In the genomic region with DNA sequence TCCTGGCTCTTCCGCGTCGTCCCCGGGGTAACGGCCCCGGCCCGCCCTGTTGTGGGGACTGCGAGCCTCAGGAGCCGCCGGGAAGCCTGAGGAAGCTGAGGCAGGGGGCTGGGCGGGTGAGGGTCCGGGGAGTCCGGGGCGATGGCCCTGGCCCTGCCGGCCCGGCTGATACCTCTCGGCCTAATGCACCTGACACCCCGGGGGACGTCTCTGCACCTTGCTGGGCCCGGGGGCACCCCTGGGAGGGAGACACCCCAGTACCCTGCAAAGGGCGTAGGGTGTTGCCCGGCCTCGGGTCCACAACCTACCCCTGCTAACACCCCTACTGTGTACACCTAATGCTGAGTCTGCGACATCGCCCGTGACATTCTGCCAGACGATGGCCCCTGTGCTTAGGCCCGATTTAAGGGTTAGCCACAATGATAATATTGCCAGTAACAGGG, we compare ENCODE assay signal across 8 cellular contexts. TPM values are rescaled to one million over a fixed set of nuclear protein-coding genes. Genes with fewer than 3 reads are reported as not detected.
DNase-seq lines count a peak whose midpoint lies in the region; ATAC-seq lines count a peak whose summit lies in the region.

No MANE protein-coding gene starts in this region.

- H3K27ac Mint-ChIP-seq in activated T-helper 1 cell treated with anti-CD3 and anti-CD28 coated beads, Interleukin-12 subunit alpha, Interleukin-12 subunit beta, Interleukin-2, Interleukin-4 antibody, amounts not matched to agents 30 ng/mL and 10 ng/mL and 1 ng/mL, durations not matched to agents 14 hours and 24 hours and 36 hours: peak overlapping the region; percentile 66

- H3K27me3 ChIP-seq in iPS-20b (ENCODE audit: insufficient read depth, low read length): no peaks in the 10 kb centered on the region
- no peaks in the 10 kb centered on the region for H3K27me3 ChIP-seq in subcutaneous abdominal adipose tissue (ENCODE audit: control insufficient read depth in 5 of 5, insufficient read depth in 4 of 5, low read length in 5 of 5)

- H3K4me1 Mint-ChIP-seq in activated T-helper 1 cell treated with anti-CD3 and anti-CD28 coated beads, Interleukin-12 subunit alpha, Interleukin-12 subunit beta, Interleukin-2, Interleukin-4 antibody, amounts not matched to agents 30 ng/mL and 10 ng/mL and 1 ng/mL, durations not matched to agents 14 hours and 24 hours and 36 hours (ENCODE audit: low read depth): peaks cover 10% of the 10 kb centered on the region

- ATAC-seq in GM18873 (IDR thresholded peaks at IDR 0.05; ENCODE audit: low FRiP score, unreplicated experiment): peak; percentile 10
- peak; percentile 17 for ATAC-seq in HG02970 (IDR thresholded peaks at IDR 0.05; ENCODE audit: low FRiP score, unreplicated experiment)

- intact Hi-C loops in activated T-helper 1 cell treated with anti-CD3 and anti-CD28 coated beads, Interleukin-12 subunit alpha, Interleukin-12 subunit beta, Interleukin-2, Interleukin-4 antibody, amounts not matched to agents 30 ng/mL and 10 ng/mL and 1 ng/mL, durations not matched to agents 14 hours and 24 hours and 36 hours (cut with micrococcal nuclease): loop anchor here (1.0 to 2.0 kb wide), 8 partner anchors 8 to 695 kb away; a partner anchor contains a TSS

- DNase-seq in activated T-helper 1 cell treated with anti-CD3 and anti-CD28 coated beads, Interleukin-12 subunit alpha, Interleukin-12 subunit beta, Interleukin-2, Interleukin-4 antibody, amounts not matched to agents 30 ng/mL and 10 ng/mL and 1 ng/mL, durations not matched to agents 14 hours and 24 hours and 36 hours (ENCODE audit: low spot score): no peak
- DNase-seq in medulla oblongata (ENCODE audit: extremely low spot score) (no peak), KG1 (lab: John Stamatoyannopoulos, UW) (no peak), GF-D8 (lab: John Stamatoyannopoulos, UW) (no peak)

- H3K36me3 ChIP-seq in iPS-20b (ENCODE audit: insufficient read depth, low read depth, low read length) (peaks cover 23% of the 10 kb centered on the region), subcutaneous abdominal adipose tissue (ENCODE audit: control insufficient read depth in 5 of 5, insufficient read depth in 5 of 5, low read length in 5 of 5) (peaks cover 0 to 26% (median 17%) of the 10 kb centered on the region in 5 donors)

- H3K27ac ChIP-seq in iPS-20b (ENCODE audit: low read length): peak overlapping the region; percentile 32
- H3K27ac ChIP-seq in subcutaneous abdominal adipose tissue (ENCODE audit: low read depth, low read length): no peak overlapping the region

- no peaks in the 10 kb centered on the region for H3K27me3 Mint-ChIP-seq in activated T-helper 1 cell treated with anti-CD3 and anti-CD28 coated beads, Interleukin-12 subunit alpha, Interleukin-12 subunit beta, Interleukin-2, Interleukin-4 antibody, amounts not matched to agents 30 ng/mL and 10 ng/mL and 1 ng/mL, durations not matched to agents 14 hours and 24 hours and 36 hours (ENCODE audit: insufficient read depth)

- H3K9me3 ChIP-seq in iPS-20b (ENCODE audit: insufficient read depth, low read depth, low read length) (no peaks in the 10 kb centered on the region), subcutaneous abdominal adipose tissue (ENCODE audit: control insufficient read depth in 5 of 5, low read length in 5 of 5) (no peaks in the 10 kb centered on the region)

- H3K4me3 ChIP-seq in iPS-20b (ENCODE audit: low read length) (peak overlapping the region; percentile 86), subcutaneous abdominal adipose tissue (ENCODE audit: low read depth in 1 of 5, low read length in 5 of 5) (peak overlapping the region; percentile 76 to 90 (median 82))

- no peaks in the 10 kb centered on the region for H3K9me3 Mint-ChIP-seq in activated T-helper 1 cell treated with anti-CD3 and anti-CD28 coated beads, Interleukin-12 subunit alpha, Interleukin-12 subunit beta, Interleukin-2, Interleukin-4 antibody, amounts not matched to agents 30 ng/mL and 10 ng/mL and 1 ng/mL, durations not matched to agents 14 hours and 24 hours and 36 hours

- H3K4me3 Mint-ChIP-seq in activated T-helper 1 cell treated with anti-CD3 and anti-CD28 coated beads, Interleukin-12 subunit alpha, Interleukin-12 subunit beta, Interleukin-2, Interleukin-4 antibody, amounts not matched to agents 30 ng/mL and 10 ng/mL and 1 ng/mL, durations not matched to agents 14 hours and 24 hours and 36 hours: peak overlapping the region; percentile 97

- H3K36me3 Mint-ChIP-seq in activated T-helper 1 cell treated with anti-CD3 and anti-CD28 coated beads, Interleukin-12 subunit alpha, Interleukin-12 subunit beta, Interleukin-2, Interleukin-4 antibody, amounts not matched to agents 30 ng/mL and 10 ng/mL and 1 ng/mL, durations not matched to agents 14 hours and 24 hours and 36 hours (ENCODE audit: low read depth): peaks cover 12% of the 10 kb centered on the region

- H3K9ac ChIP-seq in iPS-20b (ENCODE audit: low read depth, low read length) (peak overlapping the region; percentile 85), subcutaneous abdominal adipose tissue (ENCODE audit: low read length in 5 of 5) (peak overlapping the region in 4 of 5 donors; percentile 68 to 87 (median 76))

- H3K4me1 ChIP-seq in iPS-20b (ENCODE audit: insufficient read depth, low read length) (no peaks in the 10 kb centered on the region), subcutaneous abdominal adipose tissue (ENCODE audit: control insufficient read depth in 5 of 5, insufficient read depth in 5 of 5, low read length in 5 of 5) (peaks cover 3 to 28% (median 20%) of the 10 kb centered on the region in 5 donors)

RNA-seq across cellular contexts. Expression of a gene that starts 0.4 kb away (rescaled TPM):
- total RNA-seq in activated T-helper 1 cell treated with anti-CD3 and anti-CD28 coated beads, Interleukin-12 subunit alpha, Interleukin-12 subunit beta, Interleukin-2, Interleukin-4 antibody, amounts not matched to agents 30 ng/mL and 10 ng/mL and 1 ng/mL, durations not matched to agents 14 hours and 24 hours and 36 hours: 86.4 and 87.3 TPM in 2 replicates

RNA-seq across cellular contexts. Expression of a gene that starts 7.8 kb away (rescaled TPM):
- 338 and 351 TPM in 2 replicates for total RNA-seq in activated T-helper 1 cell treated with anti-CD3 and anti-CD28 coated beads, Interleukin-12 subunit alpha, Interleukin-12 subunit beta, Interleukin-2, Interleukin-4 antibody, amounts not matched to agents 30 ng/mL and 10 ng/mL and 1 ng/mL, durations not matched to agents 14 hours and 24 hours and 36 hours

RNA-seq across cellular contexts. Expression of a gene that starts 16.6 kb away (rescaled TPM):
- 19.4 and 20.7 TPM in 2 replicates for total RNA-seq in activated T-helper 1 cell treated with anti-CD3 and anti-CD28 coated beads, Interleukin-12 subunit alpha, Interleukin-12 subunit beta, Interleukin-2, Interleukin-4 antibody, amounts not matched to agents 30 ng/mL and 10 ng/mL and 1 ng/mL, durations not matched to agents 14 hours and 24 hours and 36 hours
